In genomic region chr1:59908682-59909081, GRCh38 we compare ENCODE assay signal across 1 cellular context.
TF ChIP-seq lines count a peak whose summit lies in the region.

No MANE protein-coding gene starts in this region.

TF ChIP-seq in HepG2, 621 proteins besides CTCF, POLR2A, EP300 and RAD21 (continued from another document):
- TF ChIP-seq ARID5B (CRISPR knock-in tag; IDR thresholded peaks at IDR 0.05) (peak; percentile 51), NR2F1 (CRISPR knock-in tag; IDR thresholded peaks at IDR 0.05) (peak in 1 of 2 experiments; percentile 33; a peak in 1 of 4 replicates), PAXIP1 (CRISPR knock-in tag; conservative IDR thresholded peaks at IDR 0.05) (peak; percentile 47), POGZ (CRISPR knock-in tag; IDR thresholded peaks at IDR 0.05) (peak; percentile 35; the same call in 1 of the 2 replicates), ARID3A (IDR thresholded peaks at IDR 0.05; ENCODE audit: low read depth, low read length) (0 out of 2 replicates have a peak, but pooled peaks have one; percentile 24), RARA (CRISPR knock-in tag; IDR thresholded peaks at IDR 0.05) (peak; percentile 38; the same call in 1 of the 2 replicates), ZMYM4 (CRISPR knock-in tag; IDR thresholded peaks at IDR 0.05) (peak; percentile 58; the same call in 1 of the 2 replicates), ZFX (CRISPR knock-in tag; IDR thresholded peaks at IDR 0.05; ENCODE audit: low read depth) (peak; percentile 49; the same call in 1 of the 2 replicates), SOX5 (CRISPR knock-in tag; IDR thresholded peaks at IDR 0.05; ENCODE audit: borderline replicate concordance) (0 out of 2 replicates have a peak, but pooled peaks have one; percentile 16), ZNF746 (CRISPR knock-in tag; IDR thresholded peaks at IDR 0.05) (no peak), SP4 (CRISPR knock-in tag; IDR thresholded peaks at IDR 0.05) (no peak), GRHL1 (CRISPR knock-in tag; conservative IDR thresholded peaks at IDR 0.05) (no peak), MED1 (CRISPR knock-in tag; IDR thresholded peaks at IDR 0.05) (0 out of 2 replicates have a peak, but pooled peaks have one; percentile 17), RXRB (CRISPR knock-in tag; IDR thresholded peaks at IDR 0.05; ENCODE audit: borderline replicate concordance) (peak; percentile 90), HNF4A (CRISPR knock-in tag; IDR thresholded peaks at IDR 0.05) (peak; percentile 72), BCL6 (CRISPR knock-in tag; IDR thresholded peaks at IDR 0.05) (0 out of 2 replicates have a peak, but pooled peaks have one; percentile 7), NR2F2 (IDR thresholded peaks at IDR 0.05; ENCODE audit: borderline replicate concordance, low read depth) (peak; percentile 27; the same call in 1 of the 2 replicates), NCOR1 (IDR thresholded peaks at IDR 0.05; ENCODE audit: borderline replicate concordance, low read length) (0 out of 2 replicates have a peak, but pooled peaks have one; percentile 51), MIXL1 (CRISPR knock-in tag; IDR thresholded peaks at IDR 0.05) (peak; percentile 17; the same call in 1 of the 2 replicates), PAWR (CRISPR knock-in tag; IDR thresholded peaks at IDR 0.05; ENCODE audit: borderline replicate concordance) (no peak)
